1 cellular context compared by ENCODE assay signal in genomic region chr11:13316528-13316961, GRCh38.
TF ChIP-seq lines count a peak whose summit lies in the region.

No MANE protein-coding gene starts in this region.

TF ChIP-seq in GM12878, 131 proteins besides CTCF, POLR2A, EP300 and RAD21 (continued from another document):
- TF ChIP-seq ZNF592 (IDR thresholded peaks at IDR 0.05) (no peak), YBX1 (IDR thresholded peaks at IDR 0.05) (peak; percentile 68; the same call in 1 of the 2 replicates), ATF2 (IDR thresholded peaks at IDR 0.05; ENCODE audit: low read length) (0 out of 2 replicates have a peak, but pooled peaks have one; percentile 60), SMAD1 (IDR thresholded peaks at IDR 0.05; ENCODE audit: low read depth, partially characterized antibody) (no peak), MEF2B (IDR thresholded peaks at IDR 0.05; ENCODE audit: partially characterized antibody, poor library complexity, severe bottlenecking) (peak; percentile 98), RBBP5 (conservative IDR thresholded peaks at IDR 0.05) (no peak), E4F1 (IDR thresholded peaks at IDR 0.05; ENCODE audit: borderline replicate concordance, partially characterized antibody) (no peak), IKZF2 (IDR thresholded peaks at IDR 0.05) (peak in 1 of 2 experiments; percentile 15; a peak in 1 of 4 replicates), CUX1 (IDR thresholded peaks at IDR 0.05; ENCODE audit: insufficient replicate concordance, low read depth, low read length) (peak; percentile 84), ZNF207 (IDR thresholded peaks at IDR 0.05; ENCODE audit: borderline replicate concordance) (no peak), IKZF1 (conservative IDR thresholded peaks at IDR 0.05) (0 out of 2 replicates have a peak, but pooled peaks have one; percentile 30), BCL3 (IDR thresholded peaks at IDR 0.05; ENCODE audit: borderline replicate concordance, insufficient read depth, low read depth, low read length, poor library complexity, severe bottlenecking) (peak; percentile 72), MYB (IDR thresholded peaks at IDR 0.05; ENCODE audit: borderline replicate concordance, low read depth, low read length) (no peak), WRNIP1 (IDR thresholded peaks at IDR 0.05; ENCODE audit: borderline replicate concordance, low read depth, low read length) (no peak), SMARCA5 (IDR thresholded peaks at IDR 0.05) (peak; percentile 42; the same call in 1 of the 2 replicates), CHD1 (IDR thresholded peaks at IDR 0.05; ENCODE audit: low read depth, low read length) (no peak), GATAD2B (conservative IDR thresholded peaks at IDR 0.05; ENCODE audit: low read depth) (peak; percentile 67), MXI1 (IDR thresholded peaks at IDR 0.05; ENCODE audit: low read depth, low read length) (no peak), ZNF24 (IDR thresholded peaks at IDR 0.05) (no peak)
